ENCODE assay signal across 24 cellular contexts in genomic region chr2:79122676-79123075, GRCh38.
"Had no signal": no experiment of that assay in that cellular context is flagged by ENCODE, and none has a peak within 500 bp of the region (broad histone marks: within the 10 kb centered on the region; RNA-seq: fewer than 3 reads in every experiment).

No MANE protein-coding gene starts in this region.

- H3K36me3 ChIP-seq: esophagus squamous epithelium, gastrocnemius medialis, heart right ventricle, left lung, lower lobe of right lung had no signal

- H3K9me3 ChIP-seq: esophagus squamous epithelium, gastrocnemius medialis, left lung, lower lobe of right lung, mucosa of descending colon had no signal

- ATAC-seq: effector memory CD8-positive, alpha-beta T cell; esophagus mucosa; gastrocnemius medialis; heart right ventricle; left cardiac atrium; left lung; left ventricle myocardium superior; lower lobe of right lung; mucosa of descending colon; naive thymus-derived CD4-positive, alpha-beta T cell had no signal

- H3K4me1 ChIP-seq: esophagus squamous epithelium, gastrocnemius medialis, heart right ventricle, left lung, lower lobe of right lung had no signal

- DNase-seq: dermis blood vessel endothelial cell; dorsolateral prefrontal cortex; effector CD8-positive, alpha-beta T cell; effector memory CD8-positive, alpha-beta T cell; endodermal cell; erythroblast; esophagus squamous epithelium; foreskin fibroblast; foreskin melanocyte; gastrocnemius medialis; glutamatergic neuron; head of caudate nucleus; heart right ventricle; hippocampal formation; left cardiac atrium; left lung; left ventricle myocardium superior; lower lobe of right lung; mesenchymal stem cell; mucosa of descending colon; naive thymus-derived CD4-positive, alpha-beta T cell had no signal

- H3K4me3 ChIP-seq: coronary artery, dorsolateral prefrontal cortex, esophagus squamous epithelium, gastrocnemius medialis, heart right ventricle, left lung, lower lobe of right lung, mucosa of descending colon had no signal

- H3K27me3 ChIP-seq: dorsolateral prefrontal cortex, esophagus squamous epithelium, gastrocnemius medialis, heart right ventricle, left lung had no signal

- H3K27ac ChIP-seq: coronary artery, dorsolateral prefrontal cortex, epithelial cell of prostate, esophagus squamous epithelium, gastrocnemius medialis, heart right ventricle, left lung, lower lobe of right lung had no signal
